ENCODE assay signal across 10 cellular contexts in genomic region chr1:201712387-201713092, GRCh38.
DNase-seq lines count a peak whose midpoint lies in the region; ATAC-seq and TF ChIP-seq lines count a peak whose summit lies in the region.
"Had no signal": no experiment of that assay in that cellular context is flagged by ENCODE, and none has a peak within 500 bp of the region (broad histone marks: within the 10 kb centered on the region; RNA-seq: fewer than 3 reads in every experiment).

No MANE protein-coding gene starts in this region.

- H3K36me3 ChIP-seq in Peyer's patch: no peaks in the 10 kb centered on the region
- H3K36me3 ChIP-seq in tibial artery: no peaks in the 10 kb centered on the region
- no peaks in the 10 kb centered on the region for H3K36me3 ChIP-seq in H7 (replicated peaks; ENCODE audit: control insufficient read depth, insufficient read depth, low read length)
- H3K36me3 ChIP-seq: neural progenitor cell had no signal

- H3K4me3 ChIP-seq in Peyer's patch (no peak overlapping the region), coronary artery (no peak overlapping the region), tibial artery (no peak overlapping the region), H7 (ENCODE audit: insufficient read depth, low read depth, low read length) (no peak overlapping the region)
- H3K4me3 ChIP-seq: neural progenitor cell had no signal

- no peak for TF ChIP-seq POLR2A in Peyer's patch (IDR thresholded peaks at IDR 0.05)

- DNase-seq in Peyer's patch (no peak), coronary artery (ENCODE audit: low spot score) (no peak), tibial artery (peak in 1 of 2 donors; percentile 73), pons (ENCODE audit: low spot score) (no peak), H7 (no peak)
- DNase-seq in activated CD4-positive, alpha-beta T cell treated with anti-CD3 and anti-CD28 coated beads for 4 hours: no peak
- DNase-seq: activated CD4-positive, CD25-positive, alpha-beta regulatory T cell had no signal

- H3K9me3 ChIP-seq in Peyer's patch (no peaks in the 10 kb centered on the region), tibial artery (no peaks in the 10 kb centered on the region)

- intact Hi-C loops in tibial artery (cut with DNase I; ENCODE audit: low total_unique reads): loop anchor here (10.0 kb wide), 1 partner anchor 258 kb away; no protein-coding TSS in a partner anchor

- peak overlapping the region; percentile 69 to 79 (median 74) for H3K27ac Mint-ChIP-seq in nephron

- H3K27ac ChIP-seq in Peyer's patch: peak overlapping the region; percentile 72 to 86 (median 78)
- peak overlapping the region; percentile 90 to 99 for H3K27ac ChIP-seq in coronary artery
- peak overlapping the region; percentile 86 to 87 for H3K27ac ChIP-seq in tibial artery

- peaks cover 6% of the 10 kb centered on the region for H3K36me3 Mint-ChIP-seq in nephron (ENCODE audit: low read depth)

- peaks cover 0 to 39% (median 13%) of the 10 kb centered on the region in 4 donors for H3K4me1 ChIP-seq in Peyer's patch
- H3K4me1 ChIP-seq in tibial artery: peaks cover 0 to 81% (median 70%) of the 10 kb centered on the region in 4 donors

- TF ChIP-seq CTCF in Peyer's patch (IDR thresholded peaks at IDR 0.05) (no peak), coronary artery (IDR thresholded peaks at IDR 0.05) (no peak), nephron (IDR thresholded peaks at IDR 0.05; ENCODE audit: unreplicated experiment in 3 of 3) (no peak), tibial artery (IDR thresholded peaks at IDR 0.05) (no peak)

- no peak for ATAC-seq in HG03469 (IDR thresholded peaks at IDR 0.05; ENCODE audit: unreplicated experiment)

- H3K4me1 Mint-ChIP-seq in nephron: peaks cover 63% of the 10 kb centered on the region

- H3K9me3 Mint-ChIP-seq in nephron: no peaks in the 10 kb centered on the region
- H3K9me3 Mint-ChIP-seq: neural progenitor cell had no signal

- no peaks in the 10 kb centered on the region for H3K27me3 ChIP-seq in Peyer's patch
- H3K27me3 ChIP-seq in tibial artery: no peaks in the 10 kb centered on the region
- no peaks in the 10 kb centered on the region for H3K27me3 ChIP-seq in H7 (ENCODE audit: control insufficient read depth, insufficient read depth, low read length)
- H3K27me3 ChIP-seq: neural progenitor cell had no signal

- H3K27me3 Mint-ChIP-seq in nephron (ENCODE audit: low read depth): peaks cover 3% of the 10 kb centered on the region

- no peak overlapping the region for H3K4me3 Mint-ChIP-seq in nephron
- H3K4me3 Mint-ChIP-seq: neural progenitor cell had no signal
